11 cellular contexts compared by ENCODE assay signal in genomic region chr4:147741190-147741788, GRCh38. TPM values are rescaled to one million over a fixed set of nuclear protein-coding genes. Genes with fewer than 3 reads are reported as not detected.
A peak's percentile ranks its signal among the peaks of the same experiment; 100 is the strongest.
DNase-seq lines count a peak whose midpoint lies in the region; ATAC-seq and TF ChIP-seq lines count a peak whose summit lies in the region.
"Had no signal": no experiment of that assay in that cellular context is flagged by ENCODE, and none has a peak within 500 bp of the region (broad histone marks: within the 10 kb centered on the region; RNA-seq: fewer than 3 reads in every experiment).

No MANE protein-coding gene starts in this region.

- DNase-seq in HT1080 (ENCODE audit: low read depth) (peak; percentile 34), fibroblast of gingiva (ENCODE audit: low read depth) (peak; percentile 55), renal cortical epithelial cell (ENCODE audit: low read depth) (peak; percentile 74), left lobe of liver (ENCODE audit: low spot score) (no peak), NCI-H2029 treated with DMSO at 0.1 percent for 48 hours (lab: John Stamatoyannopoulos, UW) (no peak)
- DNase-seq: activated naive CD4-positive, alpha-beta T cell; Karpas-422; naive thymus-derived CD4-positive, alpha-beta T cell; NCI-H187 had no signal

- peak; percentile 90 for ATAC-seq in SK-N-SH treated with all-trans-retinoic acid at 6 μM for 48 hours
- ATAC-seq in HG02759 (IDR thresholded peaks at IDR 0.05; ENCODE audit: unreplicated experiment) = no peak
- no peak for ATAC-seq in left lobe of liver

TF ChIP-seq in SK-N-SH treated with all-trans-retinoic acid at 6 μM for 48 hours, 23 proteins besides CTCF, POLR2A, EP300 and RAD21:
- TF ChIP-seq ISL1 (CRISPR knock-in tag; IDR thresholded peaks at IDR 0.05) (peak; percentile 30), ESRRG (CRISPR knock-in tag; IDR thresholded peaks at IDR 0.05) (no peak)

RNA-seq across cellular contexts. Expression of gene ARHGAP10, which starts 9.4 kb away (rescaled TPM):
- 19.1 and 20.7 TPM in 2 replicates for total RNA-seq in HT1080 (2014; rRNA removed; shearing (Covaris generic))
- polyA plus RNA-seq in HT1080 (2015; cell fraction: cytosol; rRNA removed) = 14.9 and 16.1 TPM in 2 replicates
- 14.9 and 16.2 TPM in 2 replicates for polyA plus RNA-seq in HT1080 (2015; cell fraction: nucleus; rRNA removed)
- total RNA-seq in renal cortical epithelial cell = 17.5 and 18.3 TPM in 2 replicates
- 8.0 TPM for total RNA-seq in left lobe of liver

RNA-seq across cellular contexts. Expression of gene PRMT9, which starts 57.3 kb away (rescaled TPM):
- 8.1 and 9.0 TPM in 2 replicates for total RNA-seq in HT1080 (2014; rRNA removed; shearing (Covaris generic))
- polyA plus RNA-seq in HT1080 (2015; cell fraction: cytosol; rRNA removed) = 5.1 and 5.2 TPM in 2 replicates
- polyA plus RNA-seq in HT1080 (2015; cell fraction: nucleus; rRNA removed) = 11.7 and 13.6 TPM in 2 replicates
- total RNA-seq in renal cortical epithelial cell (13.0 and 15.2 TPM in 2 replicates), left lobe of liver (4.6 TPM)

Comparison
In these comparisons a context has a peak if more than half of its experiments do, and no peak if none do; other contexts are left out.
1. DNase-seq: peak in HT1080 (single experiment), fibroblast of gingiva (single experiment) and renal cortical epithelial cell (single experiment); none in left lobe of liver (single experiment) and NCI-H2029 treated with DMSO at 0.1 percent for 48 hours (single experiment).